1 cellular context compared by ENCODE assay signal in genomic region chr6:39391182-39391581, GRCh38.
TF ChIP-seq lines count a peak whose summit lies in the region.

No MANE protein-coding gene starts in this region.

TF ChIP-seq in H1, 55 proteins besides CTCF, POLR2A, EP300 and RAD21 (continued from another document):
- TF ChIP-seq MAX (IDR thresholded peaks at IDR 0.05) (no peak), KDM4A (IDR thresholded peaks at IDR 0.05; ENCODE audit: low read depth, low read length, severe bottlenecking) (no peak), CREB1 (IDR thresholded peaks at IDR 0.05) (no peak), RNF2 (IDR thresholded peaks at IDR 0.05; ENCODE audit: borderline replicate concordance, low read depth, low read length, missing control alignments, poor library complexity, severe bottlenecking) (no peak), GTF2F1 (IDR thresholded peaks at IDR 0.05; ENCODE audit: borderline replicate concordance, low read depth, low read length) (no peak), SP2 (IDR thresholded peaks at IDR 0.05; ENCODE audit: low read length) (no peak)
